27 cellular contexts compared by ENCODE assay signal in the genomic region with DNA sequence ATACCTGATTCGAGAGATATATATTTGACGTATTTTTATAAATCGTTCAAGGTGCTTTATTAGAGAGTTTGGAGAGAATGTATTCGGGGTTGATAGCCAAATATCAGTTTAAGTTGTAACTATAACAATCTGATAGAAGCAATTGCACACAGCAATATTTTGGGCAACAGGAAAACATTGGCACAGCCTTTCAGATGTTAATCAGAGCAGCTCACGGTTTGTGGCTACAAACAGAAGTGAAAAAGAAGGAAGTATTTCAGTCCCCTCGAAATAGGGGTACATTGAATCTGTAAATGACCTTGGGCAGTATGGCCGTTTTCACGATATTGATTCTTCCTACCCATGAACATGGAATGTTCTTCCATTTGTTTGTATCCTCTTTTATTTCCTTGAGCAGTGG. TPM values are rescaled to one million over a fixed set of nuclear protein-coding genes. Genes with fewer than 3 reads are reported as not detected.
"Had no signal": no experiment of that assay in that cellular context is flagged by ENCODE, and none has a peak within 500 bp of the region (broad histone marks: within the 10 kb centered on the region; RNA-seq: fewer than 3 reads in every experiment).

No MANE protein-coding gene starts in this region.

- H3K4me1 ChIP-seq: colonic mucosa, parathyroid adenoma, right lobe of liver, stomach, suprapubic skin, tibial nerve had no signal

- H3K9me3 ChIP-seq: colonic mucosa, right lobe of liver, stomach, suprapubic skin, tibial nerve had no signal

- H3K9ac ChIP-seq: parathyroid adenoma had no signal

- H3K36me3 ChIP-seq: colonic mucosa, right lobe of liver, stomach, suprapubic skin, tibial nerve had no signal

- H2AFZ ChIP-seq: parathyroid adenoma had no signal

- H3K27me3 ChIP-seq: colonic mucosa, right lobe of liver, stomach, suprapubic skin, tibial nerve had no signal

- H3K27ac ChIP-seq: colonic mucosa, dorsolateral prefrontal cortex, parathyroid adenoma, right lobe of liver, skin epidermis, stomach, suprapubic skin, tibial nerve had no signal

- DNase-seq: activated CD4-positive, alpha-beta memory T cell treated with anti-CD3 and anti-CD28 coated beads for 36 hours; activated naive CD4-positive, alpha-beta T cell treated with Interleukin-2 at 50 U/mL for 16 hours; activated naive CD8-positive, alpha-beta T cell treated with anti-CD3 and anti-CD28 coated beads, Interleukin-2, amount 10 ng/mL, durations not matched to agents 7 days and 5 days; activated T-cell treated with anti-CD3 and anti-CD28 coated beads, Interleukin-2, amount 50 U/mL, for 48 hours; amygdala; colonic mucosa; dorsolateral prefrontal cortex; effector memory CD8-positive, alpha-beta T cell; foreskin melanocyte; head of caudate nucleus; islet precursor cell; left cardiac atrium; mesenchymal stem cell; nephron progenitor cell; nucleus accumbens; right lobe of liver; stimulated activated CD4-positive, alpha-beta T cell treated with anti-CD3 and anti-CD28 coated beads, Interleukin-1b, Interleukin-23, amount 100 ng/mL, for 48 hours; stomach had no signal

- H3K79me2 ChIP-seq: parathyroid adenoma had no signal

- H3K4me3 ChIP-seq: colonic mucosa, dorsolateral prefrontal cortex, right lobe of liver, skin epidermis, stomach, suprapubic skin, tibial nerve had no signal

RNA-seq across cellular contexts. Expression of gene SERPINB10, which starts 20.6 kb away (rescaled TPM):
- total RNA-seq: activated CD4-positive, alpha-beta memory T cell treated with anti-CD3 and anti-CD28 coated beads for 36 hours; activated naive CD8-positive, alpha-beta T cell treated with anti-CD3 and anti-CD28 coated beads, Interleukin-2, amount 10 ng/mL, durations not matched to agents 7 days and 5 days; colonic mucosa; endothelial cell of umbilical vein; left cardiac atrium; myocyte; WTC11 had no signal
- polyA plus RNA-seq: endothelial cell of umbilical vein, liver had no signal

RNA-seq across cellular contexts. Expression of gene HMSD, which starts 20.8 kb away (rescaled TPM):
- total RNA-seq: activated naive CD8-positive, alpha-beta T cell treated with anti-CD3 and anti-CD28 coated beads, Interleukin-2, amount 10 ng/mL, durations not matched to agents 7 days and 5 days; endothelial cell of umbilical vein; mononuclear cell; myocyte; stomach; suprapubic skin had no signal

RNA-seq across cellular contexts. Expression of gene SERPINB2, which starts 40.8 kb away (rescaled TPM):
- total RNA-seq: activated CD4-positive, alpha-beta memory T cell treated with anti-CD3 and anti-CD28 coated beads for 36 hours; right lobe of liver; tibial nerve; WTC11 had no signal
